In genomic region chr17:5837055-5837491, GRCh38 we compare ENCODE assay signal across 1 cellular context.
TF ChIP-seq lines count a peak whose summit lies in the region.

No MANE protein-coding gene starts in this region.

TF ChIP-seq in HepG2, 621 proteins besides CTCF, POLR2A, EP300 and RAD21 (continued from another document and continues in another):
- no peak for TF ChIP-seq GMEB1 (CRISPR knock-in tag; IDR thresholded peaks at IDR 0.05; ENCODE audit: borderline replicate concordance)
- no peak for TF ChIP-seq MED1 (CRISPR knock-in tag; IDR thresholded peaks at IDR 0.05)
- TF ChIP-seq PRMT3 (CRISPR knock-in tag; IDR thresholded peaks at IDR 0.05; ENCODE audit: borderline replicate concordance, low read depth), result no peak
- peak; percentile 69 for TF ChIP-seq ARID3A (IDR thresholded peaks at IDR 0.05; ENCODE audit: low read depth, low read length)
- TF ChIP-seq SRY (CRISPR knock-in tag; IDR thresholded peaks at IDR 0.05), result no peak
- TF ChIP-seq, protein P1, sequence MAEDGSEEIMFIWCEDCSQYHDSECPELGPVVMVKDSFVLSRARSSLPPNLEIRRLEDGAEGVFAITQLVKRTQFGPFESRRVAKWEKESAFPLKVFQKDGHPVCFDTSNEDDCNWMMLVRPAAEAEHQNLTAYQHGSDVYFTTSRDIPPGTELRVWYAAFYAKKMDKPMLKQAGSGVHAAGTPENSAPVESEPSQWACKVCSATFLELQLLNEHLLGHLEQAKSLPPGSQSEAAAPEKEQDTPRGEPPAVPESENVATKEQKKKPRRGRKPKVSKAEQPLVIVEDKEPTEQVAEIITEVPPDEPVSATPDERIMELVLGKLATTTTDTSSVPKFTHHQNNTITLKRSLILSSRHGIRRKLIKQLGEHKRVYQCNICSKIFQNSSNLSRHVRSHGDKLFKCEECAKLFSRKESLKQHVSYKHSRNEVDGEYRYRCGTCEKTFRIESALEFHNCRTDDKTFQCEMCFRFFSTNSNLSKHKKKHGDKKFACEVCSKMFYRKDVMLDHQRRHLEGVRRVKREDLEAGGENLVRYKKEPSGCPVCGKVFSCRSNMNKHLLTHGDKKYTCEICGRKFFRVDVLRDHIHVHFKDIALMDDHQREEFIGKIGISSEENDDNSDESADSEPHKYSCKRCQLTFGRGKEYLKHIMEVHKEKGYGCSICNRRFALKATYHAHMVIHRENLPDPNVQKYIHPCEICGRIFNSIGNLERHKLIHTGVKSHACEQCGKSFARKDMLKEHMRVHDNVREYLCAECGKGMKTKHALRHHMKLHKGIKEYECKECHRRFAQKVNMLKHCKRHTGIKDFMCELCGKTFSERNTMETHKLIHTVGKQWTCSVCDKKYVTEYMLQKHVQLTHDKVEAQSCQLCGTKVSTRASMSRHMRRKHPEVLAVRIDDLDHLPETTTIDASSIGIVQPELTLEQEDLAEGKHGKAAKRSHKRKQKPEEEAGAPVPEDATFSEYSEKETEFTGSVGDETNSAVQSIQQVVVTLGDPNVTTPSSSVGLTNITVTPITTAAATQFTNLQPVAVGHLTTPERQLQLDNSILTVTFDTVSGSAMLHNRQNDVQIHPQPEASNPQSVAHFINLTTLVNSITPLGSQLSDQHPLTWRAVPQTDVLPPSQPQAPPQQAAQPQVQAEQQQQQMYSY (CRISPR knock-in tag; IDR thresholded peaks at IDR 0.05), result peak; percentile 66; the same call in 1 of the 2 replicates
- no peak for TF ChIP-seq NR2F1 (CRISPR knock-in tag; IDR thresholded peaks at IDR 0.05)
- no peak for TF ChIP-seq ZNF329 (CRISPR knock-in tag; IDR thresholded peaks at IDR 0.05; ENCODE audit: low read depth)
- no peak for TF ChIP-seq FOXA1 (IDR thresholded peaks at IDR 0.05)
- TF ChIP-seq FOXA1 (CRISPR knock-in tag; IDR thresholded peaks at IDR 0.05), result peak; percentile 63
- TF ChIP-seq ZNF552 (CRISPR knock-in tag; IDR thresholded peaks at IDR 0.05; ENCODE audit: borderline replicate concordance), result no peak
- TF ChIP-seq KDM6A (CRISPR knock-in tag; IDR thresholded peaks at IDR 0.05; ENCODE audit: low read depth), result no peak
- no peak for TF ChIP-seq ZFP41 (CRISPR knock-in tag; IDR thresholded peaks at IDR 0.05; ENCODE audit: borderline replicate concordance)
- no peak for TF ChIP-seq WIZ (CRISPR knock-in tag; IDR thresholded peaks at IDR 0.05)
- peak; percentile 78 for TF ChIP-seq MAFF (IDR thresholded peaks at IDR 0.05; ENCODE audit: low read depth, low read length)
- TF ChIP-seq ZNF326 (CRISPR knock-in tag; IDR thresholded peaks at IDR 0.05; ENCODE audit: borderline replicate concordance), result no peak
- TF ChIP-seq POLR2AphosphoS2 (IDR thresholded peaks at IDR 0.05; ENCODE audit: low read depth, low read length), result no peak
- no peak for TF ChIP-seq GTF2F1 (IDR thresholded peaks at IDR 0.05; ENCODE audit: low read length)
- TF ChIP-seq ATM (IDR thresholded peaks at IDR 0.05; ENCODE audit: borderline replicate concordance), result no peak
- no peak for TF ChIP-seq NR2F2 (IDR thresholded peaks at IDR 0.05; ENCODE audit: borderline replicate concordance, low read depth)
- no peak for TF ChIP-seq YEATS2 (CRISPR knock-in tag; IDR thresholded peaks at IDR 0.05; ENCODE audit: borderline replicate concordance)
- TF ChIP-seq NPAS2 (CRISPR knock-in tag; IDR thresholded peaks at IDR 0.05; ENCODE audit: borderline replicate concordance), result no peak
- no peak for TF ChIP-seq MNT (IDR thresholded peaks at IDR 0.05)
- TF ChIP-seq, protein P2, sequence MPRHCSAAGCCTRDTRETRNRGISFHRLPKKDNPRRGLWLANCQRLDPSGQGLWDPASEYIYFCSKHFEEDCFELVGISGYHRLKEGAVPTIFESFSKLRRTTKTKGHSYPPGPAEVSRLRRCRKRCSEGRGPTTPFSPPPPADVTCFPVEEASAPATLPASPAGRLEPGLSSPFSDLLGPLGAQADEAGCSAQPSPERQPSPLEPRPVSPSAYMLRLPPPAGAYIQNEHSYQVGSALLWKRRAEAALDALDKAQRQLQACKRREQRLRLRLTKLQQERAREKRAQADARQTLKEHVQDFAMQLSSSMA (CRISPR knock-in tag; IDR thresholded peaks at IDR 0.05), result no peak
- TF ChIP-seq ZNF605 (CRISPR knock-in tag; IDR thresholded peaks at IDR 0.05), result no peak
- no peak for TF ChIP-seq ZNF737 (CRISPR knock-in tag; IDR thresholded peaks at IDR 0.05; ENCODE audit: borderline replicate concordance)
- no peak for TF ChIP-seq ETS1 (CRISPR knock-in tag; IDR thresholded peaks at IDR 0.05)
- no peak for TF ChIP-seq ARNTL (CRISPR knock-in tag; IDR thresholded peaks at IDR 0.05)
- no peak for TF ChIP-seq ZFY (CRISPR knock-in tag; IDR thresholded peaks at IDR 0.05)
- no peak for TF ChIP-seq NR2F6 (IDR thresholded peaks at IDR 0.05)
- no peak for TF ChIP-seq NR2F6 (CRISPR knock-in tag; IDR thresholded peaks at IDR 0.05)
- peak; percentile 40 for TF ChIP-seq SAP130 (CRISPR knock-in tag; IDR thresholded peaks at IDR 0.05; ENCODE audit: low read depth)
- peak; percentile 72; the same call in 1 of the 2 replicates for TF ChIP-seq ZNF362 (CRISPR knock-in tag; IDR thresholded peaks at IDR 0.05; ENCODE audit: borderline replicate concordance)
- TF ChIP-seq FOSL2 (CRISPR knock-in tag; IDR thresholded peaks at IDR 0.05), result peak; percentile 62
- no peak for TF ChIP-seq ZNF343 (CRISPR knock-in tag; IDR thresholded peaks at IDR 0.05)
- no peak for TF ChIP-seq NFKB2 (CRISPR knock-in tag; IDR thresholded peaks at IDR 0.05; ENCODE audit: borderline replicate concordance)
- TF ChIP-seq CC2D1A (CRISPR knock-in tag; IDR thresholded peaks at IDR 0.05), result no peak
- no peak for TF ChIP-seq PHF20 (CRISPR knock-in tag; IDR thresholded peaks at IDR 0.05)
- no peak for TF ChIP-seq SMYD3 (CRISPR knock-in tag; IDR thresholded peaks at IDR 0.05)
- TF ChIP-seq, protein P3, sequence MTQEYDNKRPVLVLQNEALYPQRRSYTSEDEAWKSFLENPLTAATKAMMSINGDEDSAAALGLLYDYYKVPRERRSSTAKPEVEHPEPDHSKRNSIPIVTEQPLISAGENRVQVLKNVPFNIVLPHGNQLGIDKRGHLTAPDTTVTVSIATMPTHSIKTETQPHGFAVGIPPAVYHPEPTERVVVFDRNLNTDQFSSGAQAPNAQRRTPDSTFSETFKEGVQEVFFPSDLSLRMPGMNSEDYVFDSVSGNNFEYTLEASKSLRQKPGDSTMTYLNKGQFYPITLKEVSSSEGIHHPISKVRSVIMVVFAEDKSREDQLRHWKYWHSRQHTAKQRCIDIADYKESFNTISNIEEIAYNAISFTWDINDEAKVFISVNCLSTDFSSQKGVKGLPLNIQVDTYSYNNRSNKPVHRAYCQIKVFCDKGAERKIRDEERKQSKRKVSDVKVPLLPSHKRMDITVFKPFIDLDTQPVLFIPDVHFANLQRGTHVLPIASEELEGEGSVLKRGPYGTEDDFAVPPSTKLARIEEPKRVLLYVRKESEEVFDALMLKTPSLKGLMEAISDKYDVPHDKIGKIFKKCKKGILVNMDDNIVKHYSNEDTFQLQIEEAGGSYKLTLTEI (CRISPR knock-in tag; conservative IDR thresholded peaks at IDR 0.05), result no peak
- TF ChIP-seq IRF2 (CRISPR knock-in tag; IDR thresholded peaks at IDR 0.05), result no peak
- no peak for TF ChIP-seq ETV5 (CRISPR knock-in tag; IDR thresholded peaks at IDR 0.05; ENCODE audit: borderline replicate concordance)
- TF ChIP-seq HMGXB3 (CRISPR knock-in tag; IDR thresholded peaks at IDR 0.05; ENCODE audit: borderline replicate concordance), result no peak
- TF ChIP-seq TEAD3 (CRISPR knock-in tag; optimal IDR thresholded peaks at IDR 0.05; ENCODE audit: borderline replicate concordance), result peak; percentile 75
- TF ChIP-seq MYC (CRISPR knock-in tag; IDR thresholded peaks at IDR 0.05; ENCODE audit: borderline replicate concordance), result no peak
- no peak for TF ChIP-seq KDM5B (CRISPR knock-in tag; IDR thresholded peaks at IDR 0.05; ENCODE audit: borderline replicate concordance)
- TF ChIP-seq FOXK2 (IDR thresholded peaks at IDR 0.05), result peak; percentile 32; the same call in 1 of the 2 replicates
